In the genomic region with DNA sequence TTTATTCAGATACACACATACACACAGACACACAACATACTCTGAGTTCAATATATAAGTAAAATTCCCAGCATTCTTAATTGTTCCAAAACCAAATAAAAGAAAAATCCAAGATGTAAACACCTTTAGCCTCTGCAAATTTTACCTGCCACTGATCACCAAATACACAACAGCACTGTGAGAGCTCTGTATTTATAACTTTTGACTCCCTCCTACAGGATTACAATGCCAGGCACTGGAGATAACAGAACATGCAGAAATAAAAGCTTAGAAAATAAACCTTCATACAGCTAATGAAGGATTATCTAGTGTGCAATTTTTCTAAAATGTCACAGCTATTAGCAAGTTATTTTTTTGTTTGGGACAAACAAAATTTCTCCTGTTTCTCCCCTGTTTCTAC, we compare ENCODE assay signal across 14 cellular contexts.
A peak's percentile ranks its signal among the peaks of the same experiment; 100 is the strongest.
DNase-seq lines count a peak whose midpoint lies in the region; ATAC-seq and TF ChIP-seq lines count a peak whose summit lies in the region.
"Had no signal": no experiment of that assay in that cellular context is flagged by ENCODE, and none has a peak within 500 bp of the region (broad histone marks: within the 10 kb centered on the region; RNA-seq: fewer than 3 reads in every experiment).

No MANE protein-coding gene starts in this region.

- H3K36me3 Mint-ChIP-seq in CD8-positive, alpha-beta T cell = peaks cover 33% of the 10 kb centered on the region
- peaks cover 0 to 37% (median 12%) of the 10 kb centered on the region in 3 donors for H3K36me3 Mint-ChIP-seq in CD8-positive, alpha-beta memory T cell
- peaks cover 9% of the 10 kb centered on the region for H3K36me3 Mint-ChIP-seq in stimulated activated effector memory CD8-positive, alpha-beta T cell treated with anti-CD3 and anti-CD28 coated beads, Interleukin-12 subunit alpha, Interleukin-12 subunit beta, amount 100 ng/mL, for 72 hours
- H3K36me3 Mint-ChIP-seq in stimulated activated naive B cell treated with anti-CD40 and anti-IgM and Interleukin-4, amounts not matched to agents 10 μg/mL and 1 μg/mL and 100 μg/mL, for 72 hours = peaks cover 19 to 34% of the 10 kb centered on the region in 2 donors

- POLR2A ChIA-PET in CD8-positive, alpha-beta T cell (lab: Charles Lee) = interaction anchor here (0.5 kb wide), 1 partner anchor 12 kb away, joined by 5 read pairs; no protein-coding TSS in a partner anchor
- POLR2A ChIA-PET in CD8-positive, alpha-beta memory T cell (lab: Charles Lee) = no interaction called here

- peak; percentile 54 for ATAC-seq in left ventricle myocardium superior
- ATAC-seq in CD8-positive, alpha-beta T cell = no peak
- no peak for ATAC-seq in stimulated activated effector memory CD8-positive, alpha-beta T cell treated with anti-CD3 and anti-CD28 coated beads, Interleukin-12 subunit alpha, Interleukin-12 subunit beta, amount 100 ng/mL, for 72 hours
- ATAC-seq in stimulated activated naive B cell treated with anti-CD40 and anti-IgM and Interleukin-4, amounts not matched to agents 10 μg/mL and 1 μg/mL and 100 μg/mL, for 72 hours (replicated peaks) = no peak
- ATAC-seq: GM23338, HCT116 had no signal

- no peaks in the 10 kb centered on the region for H3K4me1 ChIP-seq in CD8-positive, alpha-beta T cell (ENCODE audit: insufficient read depth, low read length)
- H3K4me1 ChIP-seq in CD8-positive, alpha-beta memory T cell (ENCODE audit: insufficient read depth, low read length) = no peaks in the 10 kb centered on the region

- no peak overlapping the region for H3K4me3 Mint-ChIP-seq in CD8-positive, alpha-beta T cell
- H3K4me3 Mint-ChIP-seq in CD8-positive, alpha-beta memory T cell = no peak overlapping the region
- H3K4me3 Mint-ChIP-seq in stimulated activated effector memory CD8-positive, alpha-beta T cell treated with anti-CD3 and anti-CD28 coated beads, Interleukin-12 subunit alpha, Interleukin-12 subunit beta, amount 100 ng/mL, for 72 hours = no peak overlapping the region
- no peak overlapping the region for H3K4me3 Mint-ChIP-seq in stimulated activated naive B cell treated with anti-CD40 and anti-IgM and Interleukin-4, amounts not matched to agents 10 μg/mL and 1 μg/mL and 100 μg/mL, for 72 hours
- H3K4me3 Mint-ChIP-seq: CD4-positive, alpha-beta memory T cell; GM23338; H9 had no signal

- no peaks in the 10 kb centered on the region for H3K27me3 ChIP-seq in CD8-positive, alpha-beta T cell (ENCODE audit: insufficient read depth, low read length)
- no peaks in the 10 kb centered on the region for H3K27me3 ChIP-seq in CD8-positive, alpha-beta memory T cell (ENCODE audit: insufficient read depth, low read length, poor library complexity, severe bottlenecking)

- H3K9me3 ChIP-seq in CD8-positive, alpha-beta T cell (ENCODE audit: low read length) = no peaks in the 10 kb centered on the region
- H3K9me3 ChIP-seq in CD8-positive, alpha-beta memory T cell (ENCODE audit: low read length) = no peaks in the 10 kb centered on the region

- no peaks in the 10 kb centered on the region for H3K9me3 Mint-ChIP-seq in CD8-positive, alpha-beta T cell
- no peaks in the 10 kb centered on the region for H3K9me3 Mint-ChIP-seq in CD8-positive, alpha-beta memory T cell
- no peaks in the 10 kb centered on the region for H3K9me3 Mint-ChIP-seq in stimulated activated effector memory CD8-positive, alpha-beta T cell treated with anti-CD3 and anti-CD28 coated beads, Interleukin-12 subunit alpha, Interleukin-12 subunit beta, amount 100 ng/mL, for 72 hours
- H3K9me3 Mint-ChIP-seq in stimulated activated naive B cell treated with anti-CD40 and anti-IgM and Interleukin-4, amounts not matched to agents 10 μg/mL and 1 μg/mL and 100 μg/mL, for 72 hours = no peaks in the 10 kb centered on the region
- H3K9me3 Mint-ChIP-seq: CD4-positive, alpha-beta memory T cell; GM23338; H9 had no signal

- CTCF ChIA-PET in CD8-positive, alpha-beta T cell (lab: Charles Lee) = no interaction called here
- CTCF ChIA-PET in CD8-positive, alpha-beta memory T cell (lab: Charles Lee) = no interaction called here

- peak overlapping the region; percentile 41 for H3K27ac Mint-ChIP-seq in CD8-positive, alpha-beta T cell
- peak overlapping the region in 3 of 8 donors; percentile 1 to 26 (median 17) for H3K27ac Mint-ChIP-seq in CD8-positive, alpha-beta memory T cell
- peak overlapping the region; percentile 29 for H3K27ac Mint-ChIP-seq in stimulated activated effector memory CD8-positive, alpha-beta T cell treated with anti-CD3 and anti-CD28 coated beads, Interleukin-12 subunit alpha, Interleukin-12 subunit beta, amount 100 ng/mL, for 72 hours
- H3K27ac Mint-ChIP-seq in stimulated activated naive B cell treated with anti-CD40 and anti-IgM and Interleukin-4, amounts not matched to agents 10 μg/mL and 1 μg/mL and 100 μg/mL, for 72 hours = no peak overlapping the region
- H3K27ac Mint-ChIP-seq: GM23338 had no signal

- DNase-seq in left ventricle myocardium superior = no peak
- DNase-seq in cardiac septum (ENCODE audit: low spot score) = no peak
- DNase-seq in CD8-positive, alpha-beta T cell = no peak
- no peak for DNase-seq in CD8-positive, alpha-beta memory T cell
- DNase-seq in stimulated activated effector memory CD8-positive, alpha-beta T cell treated with anti-CD3 and anti-CD28 coated beads, Interleukin-12 subunit alpha, Interleukin-12 subunit beta, amount 100 ng/mL, for 72 hours (ENCODE audit: low spot score in 2 of 2) = no peak
- DNase-seq in activated CD4-positive, alpha-beta T cell treated with anti-CD3 and anti-CD28 coated beads, Interleukin-2, amount 50 U/mL, for 48 hours = no peak
- no peak for DNase-seq in stimulated activated naive B cell treated with anti-CD40 and anti-IgM and Interleukin-4, amounts not matched to agents 10 μg/mL and 1 μg/mL and 100 μg/mL, for 72 hours
- DNase-seq: C1 segment of cervical spinal cord; CD4-positive, alpha-beta memory T cell; DMS79; GF-D8; H9 had no signal

- H3K4me3 ChIP-seq in CD8-positive, alpha-beta T cell (ENCODE audit: low read depth, low read length) = no peak overlapping the region
- H3K4me3 ChIP-seq in CD8-positive, alpha-beta memory T cell (ENCODE audit: low read length) = no peak overlapping the region
- H3K4me3 ChIP-seq: GM23338 had no signal

- no peak for TF ChIP-seq CTCF in CD8-positive, alpha-beta T cell (IDR thresholded peaks at IDR 0.05)

- peaks cover 25% of the 10 kb centered on the region for H3K4me1 Mint-ChIP-seq in CD8-positive, alpha-beta T cell (ENCODE audit: low read depth)
- H3K4me1 Mint-ChIP-seq in CD8-positive, alpha-beta memory T cell = peaks cover 26 to 51% (median 46%) of the 10 kb centered on the region in 3 donors
- H3K4me1 Mint-ChIP-seq in stimulated activated effector memory CD8-positive, alpha-beta T cell treated with anti-CD3 and anti-CD28 coated beads, Interleukin-12 subunit alpha, Interleukin-12 subunit beta, amount 100 ng/mL, for 72 hours = peaks cover 15% of the 10 kb centered on the region
- peaks cover 14 to 22% of the 10 kb centered on the region in 2 donors for H3K4me1 Mint-ChIP-seq in stimulated activated naive B cell treated with anti-CD40 and anti-IgM and Interleukin-4, amounts not matched to agents 10 μg/mL and 1 μg/mL and 100 μg/mL, for 72 hours
- H3K4me1 Mint-ChIP-seq: GM23338, H9 had no signal

- H3K27ac ChIP-seq in CD8-positive, alpha-beta T cell (ENCODE audit: low read depth, low read length) = no peak overlapping the region
- peak overlapping the region; percentile 31 for H3K27ac ChIP-seq in CD8-positive, alpha-beta memory T cell (ENCODE audit: low read depth, low read length)

- H3K36me3 ChIP-seq in CD8-positive, alpha-beta T cell (ENCODE audit: insufficient read depth, low read length) = no peaks in the 10 kb centered on the region
- no peaks in the 10 kb centered on the region for H3K36me3 ChIP-seq in CD8-positive, alpha-beta memory T cell (ENCODE audit: insufficient read depth, low read length)

- H3K27me3 Mint-ChIP-seq in CD8-positive, alpha-beta T cell (ENCODE audit: low read depth) = no peaks in the 10 kb centered on the region
- no peaks in the 10 kb centered on the region for H3K27me3 Mint-ChIP-seq in CD8-positive, alpha-beta memory T cell
- no peaks in the 10 kb centered on the region for H3K27me3 Mint-ChIP-seq in stimulated activated naive B cell treated with anti-CD40 and anti-IgM and Interleukin-4, amounts not matched to agents 10 μg/mL and 1 μg/mL and 100 μg/mL, for 72 hours
- H3K27me3 Mint-ChIP-seq: CD4-positive, alpha-beta memory T cell had no signal

- intact Hi-C loops in left ventricle myocardium superior (cut with micrococcal nuclease) = no loop called here
- intact Hi-C loops in cardiac septum (cut with DNase I) = no loop called here
- intact Hi-C loops in CD8-positive, alpha-beta T cell (cut with DNase I, micrococcal nuclease) = no loop called here
